In genomic region chr3:188946837-188947236, GRCh38 we compare ENCODE assay signal across 7 cellular contexts.
DNase-seq lines count a peak whose midpoint lies in the region; ATAC-seq and TF ChIP-seq lines count a peak whose summit lies in the region.

No MANE protein-coding gene starts in this region.

- no peaks in the 10 kb centered on the region for H3F3A ChIP-seq in OCI-LY1 (ENCODE audit: insufficient read depth, low read length)

- TF ChIP-seq POLR2A in transverse colon (IDR thresholded peaks at IDR 0.05) = no peak

- ATAC-seq in naive thymus-derived CD4-positive, alpha-beta T cell = no peak

- intact Hi-C loops in transverse colon (cut with DNase I; ENCODE audit: low total_unique reads) = loop anchor here (10.0 kb wide), 1 partner anchor 732 kb away; no protein-coding TSS in a partner anchor
- intact Hi-C loops in naive thymus-derived CD4-positive, alpha-beta T cell (cut with micrococcal nuclease) = loop anchor here in 1 of 2 donors (2.0 kb wide), 1 partner anchor 30 kb away; no protein-coding TSS in a partner anchor

- no peaks in the 10 kb centered on the region for H4K20me1 ChIP-seq in OCI-LY1 (ENCODE audit: insufficient read depth, low read length)

- no peaks in the 10 kb centered on the region for H3K79me2 ChIP-seq in OCI-LY1 (ENCODE audit: insufficient read depth, low read length)

- H3K9ac ChIP-seq in OCI-LY1 (ENCODE audit: low read length) = peak overlapping the region; percentile 28; the same call in 1 of the 2 replicates

- peaks cover 0 to 5% (median 0%) of the 10 kb centered on the region in 11 donors for H3K9me3 Mint-ChIP-seq in naive thymus-derived CD4-positive, alpha-beta T cell

- H3K4me3 ChIP-seq in OCI-LY1 (ENCODE audit: low read depth, low read length, poor library complexity, severe bottlenecking) = peak overlapping the region; percentile 50
- peak overlapping the region; percentile 70 for H3K4me3 ChIP-seq in coronary artery
- peak overlapping the region; percentile 29 for H3K4me3 ChIP-seq in mesodermal cell (ENCODE audit: extremely low read depth, insufficient read depth, low read length, poor library complexity, severe bottlenecking)
- H3K4me3 ChIP-seq in transverse colon = peak overlapping the region in 2 of 4 donors; percentile 27 to 50
- H3K4me3 ChIP-seq in naive thymus-derived CD4-positive, alpha-beta T cell (ENCODE audit: low read length) = no peak overlapping the region

- H3K9me3 ChIP-seq in OCI-LY1 (ENCODE audit: low read length) (0 out of 2 replicates have a peak, but pooled peaks cover 2% of the 10 kb centered on the region), mesodermal cell (ENCODE audit: control insufficient read depth, low read length) (no peaks in the 10 kb centered on the region), transverse colon (no peaks in the 10 kb centered on the region)
- H3K9me3 ChIP-seq in naive thymus-derived CD4-positive, alpha-beta T cell (ENCODE audit: control insufficient read depth in 2 of 3, low read length in 3 of 3) = no peaks in the 10 kb centered on the region

- H3K9me2 ChIP-seq in OCI-LY1 (ENCODE audit: low read depth, low read length) = no peaks in the 10 kb centered on the region

- peak overlapping the region; percentile 76 for H3K4me2 ChIP-seq in OCI-LY1 (ENCODE audit: low read length)

- DNase-seq in coronary artery (ENCODE audit: low spot score) (no peak), transverse colon (no peak), HT-29 (ENCODE audit: low spot score) (no peak), NCI-H2081 treated with DMSO at 0.1 percent for 48 hours (lab: John Stamatoyannopoulos, UW) (no peak)
- DNase-seq in naive thymus-derived CD4-positive, alpha-beta T cell = no peak

- H2AFZ ChIP-seq in OCI-LY1 (ENCODE audit: low read length) = no peak overlapping the region; the same call in 1 of the 2 replicates

- no peak overlapping the region for H3K27ac Mint-ChIP-seq in naive thymus-derived CD4-positive, alpha-beta T cell

- in situ Hi-C loops in transverse colon (cut with MboI; ENCODE audit: low pct_ligation_motif_present in 1 of 4, low pct_unique_long_range_greater_than_20kb in 1 of 4, low sequenced_read_pairs in 3 of 4) = no loop called here

- H3K36me3 Mint-ChIP-seq in naive thymus-derived CD4-positive, alpha-beta T cell = no peaks in the 10 kb centered on the region

- POLR2A ChIA-PET in naive thymus-derived CD4-positive, alpha-beta T cell (lab: Charles Lee) = no interaction called here

- H3K27me3 Mint-ChIP-seq in naive thymus-derived CD4-positive, alpha-beta T cell = peaks cover 4 to 24% (median 6%) of the 10 kb centered on the region in 5 donors

- no peak for TF ChIP-seq EP300 in transverse colon (IDR thresholded peaks at IDR 0.05; ENCODE audit: low read depth)

- TF ChIP-seq CTCF in OCI-LY1 (IDR thresholded peaks at IDR 0.05; ENCODE audit: low read length) (no peak), coronary artery (IDR thresholded peaks at IDR 0.05) (no peak), transverse colon (IDR thresholded peaks at IDR 0.05) (no peak)

- CTCF ChIA-PET in naive thymus-derived CD4-positive, alpha-beta T cell (lab: Charles Lee) = interaction anchor here (1.7 kb wide), 1 partner anchor 1207 kb away, joined by 5 read pairs; no protein-coding TSS in a partner anchor

- peaks cover 29% of the 10 kb centered on the region for H3K4me1 ChIP-seq in OCI-LY1 (ENCODE audit: insufficient read depth, low read length, severe bottlenecking)
- H3K4me1 ChIP-seq in mesodermal cell (ENCODE audit: control insufficient read depth, insufficient read depth, low read length, poor library complexity, severe bottlenecking) = peaks cover 10% of the 10 kb centered on the region
- peaks cover 11 to 49% (median 45%) of the 10 kb centered on the region in 4 donors for H3K4me1 ChIP-seq in transverse colon
- H3K4me1 ChIP-seq in naive thymus-derived CD4-positive, alpha-beta T cell (ENCODE audit: control insufficient read depth in 2 of 2, insufficient read depth in 2 of 2, low read length in 2 of 2) = no peaks in the 10 kb centered on the region

- H3K4me1 Mint-ChIP-seq in naive thymus-derived CD4-positive, alpha-beta T cell = peaks cover 0 to 24% (median 4%) of the 10 kb centered on the region in 7 donors

- 84 to 89% methylated on average over 8 of the region's 8 CpGs for WGBS in mesodermal cell (ENCODE audit: insufficient coverage in 2 of 2), 2 experiments
- 80 to 100% methylated on average over 1 to 8 of the region's 8 CpGs for WGBS in transverse colon (ENCODE audit: low coverage in 1 of 2), 2 donors

- H3K4me3 Mint-ChIP-seq in naive thymus-derived CD4-positive, alpha-beta T cell = no peak overlapping the region

- H3K27ac ChIP-seq in OCI-LY1 (ENCODE audit: low read depth, low read length, poor library complexity, severe bottlenecking) = no peak overlapping the region
- H3K27ac ChIP-seq in coronary artery = peak overlapping the region; percentile 87 to 97
- H3K27ac ChIP-seq in mesodermal cell (ENCODE audit: low read depth, low read length, severe bottlenecking) = no peak overlapping the region
- H3K27ac ChIP-seq in transverse colon = peak overlapping the region; percentile 83 to 95 (median 92)
- no peak overlapping the region for H3K27ac ChIP-seq in naive thymus-derived CD4-positive, alpha-beta T cell (ENCODE audit: low read depth, low read length)

- H3K36me3 ChIP-seq in OCI-LY1 (ENCODE audit: insufficient read depth, low read length) (no peaks in the 10 kb centered on the region; the same call in 1 of the 2 replicates), mesodermal cell (ENCODE audit: control insufficient read depth, insufficient read depth, low read length) (no peaks in the 10 kb centered on the region), transverse colon (no peaks in the 10 kb centered on the region)
- no peaks in the 10 kb centered on the region for H3K36me3 ChIP-seq in naive thymus-derived CD4-positive, alpha-beta T cell (ENCODE audit: control insufficient read depth in 2 of 3, insufficient read depth in 3 of 3, low read length in 3 of 3)

- H3K27me3 ChIP-seq in OCI-LY1 (ENCODE audit: insufficient read depth, low read length) (no peaks in the 10 kb centered on the region), transverse colon (no peaks in the 10 kb centered on the region)
- no peaks in the 10 kb centered on the region for H3K27me3 ChIP-seq in naive thymus-derived CD4-positive, alpha-beta T cell (ENCODE audit: control insufficient read depth in 2 of 2, insufficient read depth in 2 of 2, low read length in 2 of 2)

Comparison
In these comparisons a context has a peak if more than half of its experiments do, and no peak if none do; other contexts are left out.
1. H3K27ac ChIP-seq: peak in coronary artery (2 of 2) and transverse colon (4 of 4); none in OCI-LY1 (single experiment), mesodermal cell (single experiment) and naive thymus-derived CD4-positive, alpha-beta T cell (single experiment).